In genomic region chr2:96895709-96896651, GRCh38 we compare ENCODE assay signal across 9 cellular contexts. TPM values are rescaled to one million over a fixed set of nuclear protein-coding genes. Genes with fewer than 3 reads are reported as not detected.
DNase-seq lines count a peak whose midpoint lies in the region; ATAC-seq and TF ChIP-seq lines count a peak whose summit lies in the region.
"Had no signal": no experiment of that assay in that cellular context is flagged by ENCODE, and none has a peak within 500 bp of the region (broad histone marks: within the 10 kb centered on the region; RNA-seq: fewer than 3 reads in every experiment).

No MANE protein-coding gene starts in this region.

- DNase-seq in DMS153 treated with DMSO at 0.1 percent for 48 hours (lab: John Stamatoyannopoulos, UW; ENCODE audit: unreplicated experiment) (peak; percentile 78), NCI-H146 treated with DMSO at 0.1 percent for 48 hours (lab: John Stamatoyannopoulos, UW; ENCODE audit: unreplicated experiment) (peak; percentile 53), brain microvascular endothelial cell (no peak), kidney glomerular epithelial cell (lab: John Stamatoyannopoulos, UW) (no peak)
- peak; percentile 31 for DNase-seq in activated naive CD4-positive, alpha-beta T cell treated with anti-CD3 and anti-CD28 coated beads, Interleukin-2, amount 50 U/mL, for 16 hours
- DNase-seq in naive thymus-derived CD4-positive, alpha-beta T cell: no peak
- DNase-seq: Peyer's patch had no signal

- CTCF ChIA-PET in naive thymus-derived CD4-positive, alpha-beta T cell (lab: Charles Lee): interaction anchor here (0.5 to 1.4 kb wide), 3 partner anchors 15 to 418 kb away, joined by 3 to 4 read pairs (median 3); partner anchors contain the start of gene ANKRD39

- no peaks in the 10 kb centered on the region for H3K36me3 Mint-ChIP-seq in naive thymus-derived CD4-positive, alpha-beta T cell

- H3K27ac ChIP-seq in naive thymus-derived CD4-positive, alpha-beta T cell (ENCODE audit: low read depth, low read length): no peak overlapping the region
- no peak overlapping the region for H3K27ac ChIP-seq in brain microvascular endothelial cell

- H3K9me3 ChIP-seq in naive thymus-derived CD4-positive, alpha-beta T cell (ENCODE audit: control insufficient read depth in 2 of 3, low read length in 3 of 3): no peaks in the 10 kb centered on the region
- H3K9me3 ChIP-seq: Peyer's patch had no signal

- no peaks in the 10 kb centered on the region for H3K36me3 ChIP-seq in naive thymus-derived CD4-positive, alpha-beta T cell (ENCODE audit: control insufficient read depth in 2 of 3, insufficient read depth in 3 of 3, low read length in 3 of 3)
- H3K36me3 ChIP-seq in brain microvascular endothelial cell (replicated peaks): no peaks in the 10 kb centered on the region
- H3K36me3 ChIP-seq: Peyer's patch had no signal

- H3K27me3 ChIP-seq in naive thymus-derived CD4-positive, alpha-beta T cell (ENCODE audit: control insufficient read depth in 2 of 2, insufficient read depth in 2 of 2, low read length in 2 of 2): no peaks in the 10 kb centered on the region
- H3K27me3 ChIP-seq in brain microvascular endothelial cell (replicated peaks): no peaks in the 10 kb centered on the region
- H3K27me3 ChIP-seq: Peyer's patch had no signal

- TF ChIP-seq CTCF in brain microvascular endothelial cell (IDR thresholded peaks at IDR 0.05; ENCODE audit: low read depth, low read length, missing control alignments): no peak

- H3K9me3 Mint-ChIP-seq in naive thymus-derived CD4-positive, alpha-beta T cell: peaks cover 0 to 4% (median 0%) of the 10 kb centered on the region in 11 donors

- peak overlapping the region in 7 of 10 donors; percentile 34 to 72 (median 52) for H3K4me3 Mint-ChIP-seq in naive thymus-derived CD4-positive, alpha-beta T cell

- no peaks in the 10 kb centered on the region for H3K27me3 Mint-ChIP-seq in naive thymus-derived CD4-positive, alpha-beta T cell

- in situ Hi-C loops in brain microvascular endothelial cell (cut with HindIII; ENCODE audit: low pct_ligation_motif_present, low sequenced_read_pairs): no loop called here

- H3K4me1 Mint-ChIP-seq in naive thymus-derived CD4-positive, alpha-beta T cell: peaks cover 44 to 75% (median 68%) of the 10 kb centered on the region in 7 donors

- POLR2A ChIA-PET in naive thymus-derived CD4-positive, alpha-beta T cell (lab: Charles Lee): interaction anchor here (0.8 to 3.0 kb wide), 8 partner anchors 9 to 357 kb away, joined by 3 to 25 read pairs (median 6); no protein-coding TSS in a partner anchor

- no peak overlapping the region for H3K4me3 ChIP-seq in naive thymus-derived CD4-positive, alpha-beta T cell (ENCODE audit: low read length)
- H3K4me3 ChIP-seq in brain microvascular endothelial cell (ENCODE audit: low read depth, low read length): no peak overlapping the region
- H3K4me3 ChIP-seq: Peyer's patch had no signal

- intact Hi-C loops in naive thymus-derived CD4-positive, alpha-beta T cell (cut with micrococcal nuclease): loop anchor here in 1 of 2 donors (2.0 kb wide), 1 partner anchor 17 kb away; no protein-coding TSS in a partner anchor

- H3K4me1 ChIP-seq in naive thymus-derived CD4-positive, alpha-beta T cell (ENCODE audit: control insufficient read depth in 2 of 2, insufficient read depth in 2 of 2, low read length in 2 of 2): peaks cover 25 to 47% of the 10 kb centered on the region in 2 donors

- peak; percentile 41 for ATAC-seq in naive thymus-derived CD4-positive, alpha-beta T cell
- ATAC-seq in HG02623 (IDR thresholded peaks at IDR 0.05; ENCODE audit: unreplicated experiment) (no peak), HG02981 (IDR thresholded peaks at IDR 0.05; ENCODE audit: unreplicated experiment) (no peak)

- H3K27ac Mint-ChIP-seq in naive thymus-derived CD4-positive, alpha-beta T cell: peak overlapping the region; percentile 56 to 88 (median 81)

RNA-seq across cellular contexts. Expression of gene SEMA4C, which starts 26.1 kb away (rescaled TPM):
- 10 to 100 TPM; 33.5 to 74.7 (median 44.1) TPM for total RNA-seq in naive thymus-derived CD4-positive, alpha-beta T cell
- polyA plus RNA-seq in naive thymus-derived CD4-positive, alpha-beta T cell: 1 to 10 TPM; 3.1 to 5.1 TPM

RNA-seq across cellular contexts. Expression of gene ANKRD39, which starts 38.2 kb away (rescaled TPM):
- total RNA-seq in naive thymus-derived CD4-positive, alpha-beta T cell: 10 to 100 TPM; 12.0 to 38.4 (median 16.4) TPM
- 10 to 100 TPM; 15.6 to 19.9 TPM for polyA plus RNA-seq in naive thymus-derived CD4-positive, alpha-beta T cell

RNA-seq across cellular contexts. Expression of gene ANKRD23, which starts 52.2 kb away (rescaled TPM):
- total RNA-seq in naive thymus-derived CD4-positive, alpha-beta T cell: 10 to 100 TPM in 4 of 5 experiments, 1 to 10 TPM in 1; 9.4 to 19.8 (median 17.8) TPM
- polyA plus RNA-seq in naive thymus-derived CD4-positive, alpha-beta T cell: under 1 TPM; 0.64 to 0.87 TPM

Comparison
In these comparisons a context has a peak if more than half of its experiments do, and no peak if none do; other contexts are left out.
1. DNase-seq: peak in DMS153 treated with DMSO at 0.1 percent for 48 hours (single experiment), NCI-H146 treated with DMSO at 0.1 percent for 48 hours (single experiment) and activated naive CD4-positive, alpha-beta T cell treated with anti-CD3 and anti-CD28 coated beads, Interleukin-2, amount 50 U/mL, for 16 hours (single experiment); none in naive thymus-derived CD4-positive, alpha-beta T cell (0 of 9), brain microvascular endothelial cell (single experiment) and kidney glomerular epithelial cell (single experiment).